In the genomic region with DNA sequence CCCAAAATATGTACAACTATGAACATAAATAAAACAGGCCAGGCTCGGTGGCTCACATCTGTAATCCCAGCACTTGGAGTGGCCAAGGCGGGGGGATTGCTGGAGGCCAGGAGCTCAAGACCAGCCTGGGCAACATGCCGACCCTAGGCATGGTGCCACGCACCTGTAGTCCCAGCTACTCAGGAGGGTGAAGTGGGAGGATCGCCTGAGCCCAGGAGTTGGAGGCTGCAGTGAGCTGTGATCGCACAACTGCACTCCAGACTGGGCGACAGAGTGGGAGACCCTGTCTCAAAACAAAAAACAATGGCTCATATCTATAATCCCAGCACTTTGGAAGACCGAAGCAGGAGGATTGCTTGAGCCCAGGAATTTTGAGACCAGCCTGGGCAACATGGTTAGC, we compare ENCODE assay signal across 1 cellular context.
TF ChIP-seq lines count a peak whose summit lies in the region.

No MANE protein-coding gene starts in this region.

TF ChIP-seq in H1, 55 proteins besides CTCF, POLR2A, EP300 and RAD21:
- TF ChIP-seq HDAC6 (IDR thresholded peaks at IDR 0.05; ENCODE audit: low read depth, low read length) (no peak), RBBP5 (IDR thresholded peaks at IDR 0.05; ENCODE audit: borderline replicate concordance, low read depth, low read length) (no peak), EGR1 (IDR thresholded peaks at IDR 0.05; ENCODE audit: borderline replicate concordance, low read depth, low read length) (no peak), RNF2 (IDR thresholded peaks at IDR 0.05; ENCODE audit: borderline replicate concordance, low read depth, low read length, missing control alignments, poor library complexity, severe bottlenecking) (no peak), SAP30 (IDR thresholded peaks at IDR 0.05; ENCODE audit: insufficient read depth, insufficient replicate concordance, low read length) (no peak), SUZ12 (IDR thresholded peaks at IDR 0.05; ENCODE audit: low read length) (no peak), CHD1 (IDR thresholded peaks at IDR 0.05; ENCODE audit: low read depth, low read length) (no peak), HDAC2 (IDR thresholded peaks at IDR 0.05; ENCODE audit: borderline replicate concordance in 1 of 2, low read depth in 2 of 2, low read length in 2 of 2) (no peak), CBX8 (IDR thresholded peaks at IDR 0.05; ENCODE audit: borderline replicate concordance, low read depth, low read length) (no peak), KDM4A (IDR thresholded peaks at IDR 0.05; ENCODE audit: low read depth, low read length, severe bottlenecking) (no peak), MAFK (IDR thresholded peaks at IDR 0.05; ENCODE audit: low read depth, low read length) (no peak), ASH2L (IDR thresholded peaks at IDR 0.05; ENCODE audit: low read length) (no peak), SIX5 (IDR thresholded peaks at IDR 0.05; ENCODE audit: low read depth, low read length) (no peak), CTBP2 (IDR thresholded peaks at IDR 0.05; ENCODE audit: borderline replicate concordance, insufficient read depth, insufficient read length, low read length) (no peak), POLR2AphosphoS5 (IDR thresholded peaks at IDR 0.05; ENCODE audit: low read depth, low read length) (no peak), SP4 (IDR thresholded peaks at IDR 0.05; ENCODE audit: low read length) (no peak), JUND (IDR thresholded peaks at IDR 0.05; ENCODE audit: low read length) (no peak)
- TF ChIP-seq, protein P1, sequence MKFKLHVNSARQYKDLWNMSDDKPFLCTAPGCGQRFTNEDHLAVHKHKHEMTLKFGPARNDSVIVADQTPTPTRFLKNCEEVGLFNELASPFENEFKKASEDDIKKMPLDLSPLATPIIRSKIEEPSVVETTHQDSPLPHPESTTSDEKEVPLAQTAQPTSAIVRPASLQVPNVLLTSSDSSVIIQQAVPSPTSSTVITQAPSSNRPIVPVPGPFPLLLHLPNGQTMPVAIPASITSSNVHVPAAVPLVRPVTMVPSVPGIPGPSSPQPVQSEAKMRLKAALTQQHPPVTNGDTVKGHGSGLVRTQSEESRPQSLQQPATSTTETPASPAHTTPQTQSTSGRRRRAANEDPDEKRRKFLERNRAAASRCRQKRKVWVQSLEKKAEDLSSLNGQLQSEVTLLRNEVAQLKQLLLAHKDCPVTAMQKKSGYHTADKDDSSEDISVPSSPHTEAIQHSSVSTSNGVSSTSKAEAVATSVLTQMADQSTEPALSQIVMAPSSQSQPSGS (IDR thresholded peaks at IDR 0.05; ENCODE audit: low read length) = no peak
- TF ChIP-seq, protein P2, sequence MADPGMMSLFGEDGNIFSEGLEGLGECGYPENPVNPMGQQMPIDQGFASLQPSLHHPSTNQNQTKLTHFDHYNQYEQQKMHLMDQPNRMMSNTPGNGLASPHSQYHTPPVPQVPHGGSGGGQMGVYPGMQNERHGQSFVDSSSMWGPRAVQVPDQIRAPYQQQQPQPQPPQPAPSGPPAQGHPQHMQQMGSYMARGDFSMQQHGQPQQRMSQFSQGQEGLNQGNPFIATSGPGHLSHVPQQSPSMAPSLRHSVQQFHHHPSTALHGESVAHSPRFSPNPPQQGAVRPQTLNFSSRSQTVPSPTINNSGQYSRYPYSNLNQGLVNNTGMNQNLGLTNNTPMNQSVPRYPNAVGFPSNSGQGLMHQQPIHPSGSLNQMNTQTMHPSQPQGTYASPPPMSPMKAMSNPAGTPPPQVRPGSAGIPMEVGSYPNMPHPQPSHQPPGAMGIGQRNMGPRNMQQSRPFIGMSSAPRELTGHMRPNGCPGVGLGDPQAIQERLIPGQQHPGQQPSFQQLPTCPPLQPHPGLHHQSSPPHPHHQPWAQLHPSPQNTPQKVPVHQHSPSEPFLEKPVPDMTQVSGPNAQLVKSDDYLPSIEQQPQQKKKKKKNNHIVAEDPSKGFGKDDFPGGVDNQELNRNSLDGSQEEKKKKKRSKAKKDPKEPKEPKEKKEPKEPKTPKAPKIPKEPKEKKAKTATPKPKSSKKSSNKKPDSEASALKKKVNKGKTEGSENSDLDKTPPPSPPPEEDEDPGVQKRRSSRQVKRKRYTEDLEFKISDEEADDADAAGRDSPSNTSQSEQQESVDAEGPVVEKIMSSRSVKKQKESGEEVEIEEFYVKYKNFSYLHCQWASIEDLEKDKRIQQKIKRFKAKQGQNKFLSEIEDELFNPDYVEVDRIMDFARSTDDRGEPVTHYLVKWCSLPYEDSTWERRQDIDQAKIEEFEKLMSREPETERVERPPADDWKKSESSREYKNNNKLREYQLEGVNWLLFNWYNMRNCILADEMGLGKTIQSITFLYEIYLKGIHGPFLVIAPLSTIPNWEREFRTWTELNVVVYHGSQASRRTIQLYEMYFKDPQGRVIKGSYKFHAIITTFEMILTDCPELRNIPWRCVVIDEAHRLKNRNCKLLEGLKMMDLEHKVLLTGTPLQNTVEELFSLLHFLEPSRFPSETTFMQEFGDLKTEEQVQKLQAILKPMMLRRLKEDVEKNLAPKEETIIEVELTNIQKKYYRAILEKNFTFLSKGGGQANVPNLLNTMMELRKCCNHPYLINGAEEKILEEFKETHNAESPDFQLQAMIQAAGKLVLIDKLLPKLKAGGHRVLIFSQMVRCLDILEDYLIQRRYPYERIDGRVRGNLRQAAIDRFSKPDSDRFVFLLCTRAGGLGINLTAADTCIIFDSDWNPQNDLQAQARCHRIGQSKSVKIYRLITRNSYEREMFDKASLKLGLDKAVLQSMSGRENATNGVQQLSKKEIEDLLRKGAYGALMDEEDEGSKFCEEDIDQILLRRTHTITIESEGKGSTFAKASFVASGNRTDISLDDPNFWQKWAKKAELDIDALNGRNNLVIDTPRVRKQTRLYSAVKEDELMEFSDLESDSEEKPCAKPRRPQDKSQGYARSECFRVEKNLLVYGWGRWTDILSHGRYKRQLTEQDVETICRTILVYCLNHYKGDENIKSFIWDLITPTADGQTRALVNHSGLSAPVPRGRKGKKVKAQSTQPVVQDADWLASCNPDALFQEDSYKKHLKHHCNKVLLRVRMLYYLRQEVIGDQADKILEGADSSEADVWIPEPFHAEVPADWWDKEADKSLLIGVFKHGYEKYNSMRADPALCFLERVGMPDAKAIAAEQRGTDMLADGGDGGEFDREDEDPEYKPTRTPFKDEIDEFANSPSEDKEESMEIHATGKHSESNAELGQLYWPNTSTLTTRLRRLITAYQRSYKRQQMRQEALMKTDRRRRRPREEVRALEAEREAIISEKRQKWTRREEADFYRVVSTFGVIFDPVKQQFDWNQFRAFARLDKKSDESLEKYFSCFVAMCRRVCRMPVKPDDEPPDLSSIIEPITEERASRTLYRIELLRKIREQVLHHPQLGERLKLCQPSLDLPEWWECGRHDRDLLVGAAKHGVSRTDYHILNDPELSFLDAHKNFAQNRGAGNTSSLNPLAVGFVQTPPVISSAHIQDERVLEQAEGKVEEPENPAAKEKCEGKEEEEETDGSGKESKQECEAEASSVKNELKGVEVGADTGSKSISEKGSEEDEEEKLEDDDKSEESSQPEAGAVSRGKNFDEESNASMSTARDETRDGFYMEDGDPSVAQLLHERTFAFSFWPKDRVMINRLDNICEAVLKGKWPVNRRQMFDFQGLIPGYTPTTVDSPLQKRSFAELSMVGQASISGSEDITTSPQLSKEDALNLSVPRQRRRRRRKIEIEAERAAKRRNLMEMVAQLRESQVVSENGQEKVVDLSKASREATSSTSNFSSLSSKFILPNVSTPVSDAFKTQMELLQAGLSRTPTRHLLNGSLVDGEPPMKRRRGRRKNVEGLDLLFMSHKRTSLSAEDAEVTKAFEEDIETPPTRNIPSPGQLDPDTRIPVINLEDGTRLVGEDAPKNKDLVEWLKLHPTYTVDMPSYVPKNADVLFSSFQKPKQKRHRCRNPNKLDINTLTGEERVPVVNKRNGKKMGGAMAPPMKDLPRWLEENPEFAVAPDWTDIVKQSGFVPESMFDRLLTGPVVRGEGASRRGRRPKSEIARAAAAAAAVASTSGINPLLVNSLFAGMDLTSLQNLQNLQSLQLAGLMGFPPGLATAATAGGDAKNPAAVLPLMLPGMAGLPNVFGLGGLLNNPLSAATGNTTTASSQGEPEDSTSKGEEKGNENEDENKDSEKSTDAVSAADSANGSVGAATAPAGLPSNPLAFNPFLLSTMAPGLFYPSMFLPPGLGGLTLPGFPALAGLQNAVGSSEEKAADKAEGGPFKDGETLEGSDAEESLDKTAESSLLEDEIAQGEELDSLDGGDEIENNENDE (IDR thresholded peaks at IDR 0.05; ENCODE audit: insufficient replicate concordance, low read length) = no peak
